15 cellular contexts compared by ENCODE assay signal in genomic region chr2:125596612-125597011, GRCh38.
DNase-seq lines count a peak whose midpoint lies in the region; ATAC-seq and TF ChIP-seq lines count a peak whose summit lies in the region.
"Had no signal": no experiment of that assay in that cellular context is flagged by ENCODE, and none has a peak within 500 bp of the region (broad histone marks: within the 10 kb centered on the region; RNA-seq: fewer than 3 reads in every experiment).

No MANE protein-coding gene starts in this region.

- H3K27me3 ChIP-seq in KMS-11 (ENCODE audit: insufficient read depth, low read depth) (no peaks in the 10 kb centered on the region), neural progenitor cell (no peaks in the 10 kb centered on the region), esophagus squamous epithelium (no peaks in the 10 kb centered on the region)

- no peak overlapping the region for H3K4me3 Mint-ChIP-seq in neural progenitor cell
- H3K4me3 Mint-ChIP-seq: CD4-positive, CD25-positive, alpha-beta regulatory T cell; CD8-positive, alpha-beta T cell; HFFc6 had no signal

- H4K20me1 ChIP-seq in KMS-11 (ENCODE audit: insufficient read depth) (no peaks in the 10 kb centered on the region), neural progenitor cell (ENCODE audit: low read depth) (no peaks in the 10 kb centered on the region)

- H3K36me3 ChIP-seq in KMS-11 (ENCODE audit: insufficient read depth) (no peaks in the 10 kb centered on the region), neural progenitor cell (no peaks in the 10 kb centered on the region), esophagus squamous epithelium (no peaks in the 10 kb centered on the region)
- H3K36me3 ChIP-seq: HAP-1 had no signal

- no peaks in the 10 kb centered on the region for H3K27me3 Mint-ChIP-seq in neural progenitor cell (ENCODE audit: insufficient read depth, low read depth)
- H3K27me3 Mint-ChIP-seq: CD4-positive, CD25-positive, alpha-beta regulatory T cell had no signal

- WGBS in esophagus squamous epithelium, 2 donors, result 21 to 40% methylated on average over 3 of the region's 3 CpGs

- H3K9me3 ChIP-seq in neural progenitor cell (ENCODE audit: low read depth) (no peaks in the 10 kb centered on the region), esophagus squamous epithelium (no peaks in the 10 kb centered on the region)
- H3K9me3 ChIP-seq: Caco-2, HAP-1 had no signal

- H2AFZ ChIP-seq in KMS-11 (ENCODE audit: low read depth) (peak overlapping the region; percentile 10; the same call in 1 of the 2 replicates), neural progenitor cell (replicated peaks) (peak overlapping the region; percentile 56)

- no peaks in the 10 kb centered on the region for H3K36me3 Mint-ChIP-seq in neural progenitor cell
- H3K36me3 Mint-ChIP-seq: CD4-positive, CD25-positive, alpha-beta regulatory T cell; CD8-positive, alpha-beta T cell had no signal

- ATAC-seq in GM18517 (IDR thresholded peaks at IDR 0.05; ENCODE audit: unreplicated experiment), result no peak
- ATAC-seq: CD8-positive, alpha-beta T cell had no signal

- H3K4me3 ChIP-seq in KMS-11 (IDR thresholded peaks at IDR 0.05; ENCODE audit: insufficient read depth, low read depth, low read length), result no peak overlapping the region
- no peak overlapping the region for H3K4me3 ChIP-seq in neural progenitor cell
- H3K4me3 ChIP-seq in esophagus squamous epithelium, result no peak overlapping the region
- H3K4me3 ChIP-seq: HAP-1 had no signal

- intact Hi-C loops in esophagus squamous epithelium (cut with DNase I), result no loop called here

- DNase-seq in SK-N-DZ (ENCODE audit: low spot score) (peak; percentile 18), neural progenitor cell (ENCODE audit: low spot score) (no peak), NCI-H2029 (lab: John Stamatoyannopoulos, UW) (no peak), esophagus squamous epithelium (lab: John Stamatoyannopoulos, UW) (no peak)
- DNase-seq: Caco-2; CD4-positive, CD25-positive, alpha-beta regulatory T cell; CD8-positive, alpha-beta T cell; DMS153; DND-41; GOT3; HFFc6 had no signal

- H3K27ac ChIP-seq in KMS-11 (peak overlapping the region; percentile 50), neural progenitor cell (no peak overlapping the region), esophagus squamous epithelium (no peak overlapping the region)
- H3K27ac ChIP-seq: C4-2B had no signal

- H3K4me2 ChIP-seq in KMS-11, result peak overlapping the region; percentile 49
- H3K4me2 ChIP-seq in neural progenitor cell, result no peak overlapping the region

- H3K9ac ChIP-seq in KMS-11 (no peak overlapping the region; the same call in 1 of the 2 replicates), neural progenitor cell (no peak overlapping the region)

- peaks cover 22% of the 10 kb centered on the region for H3K4me1 ChIP-seq in KMS-11 (ENCODE audit: low read depth, poor library complexity, severe bottlenecking)
- no peaks in the 10 kb centered on the region for H3K4me1 ChIP-seq in neural progenitor cell
- no peaks in the 10 kb centered on the region for H3K4me1 ChIP-seq in esophagus squamous epithelium
- H3K4me1 ChIP-seq: Caco-2, HAP-1 had no signal

- TF ChIP-seq CTCF in KMS-11 (conservative IDR thresholded peaks at IDR 0.05; ENCODE audit: low read depth, low read length) (no peak), neural progenitor cell (IDR thresholded peaks at IDR 0.05) (no peak), esophagus squamous epithelium (IDR thresholded peaks at IDR 0.05) (no peak)

- H3K79me2 ChIP-seq in KMS-11 (ENCODE audit: insufficient read depth, low read depth) (no peaks in the 10 kb centered on the region), neural progenitor cell (ENCODE audit: low read depth) (no peaks in the 10 kb centered on the region)

- no peaks in the 10 kb centered on the region for H3K9me3 Mint-ChIP-seq in neural progenitor cell

- no peak for TF ChIP-seq POLR2A in esophagus squamous epithelium (IDR thresholded peaks at IDR 0.05)

- H3K4me1 Mint-ChIP-seq in neural progenitor cell, result peaks cover 3% of the 10 kb centered on the region
- H3K4me1 Mint-ChIP-seq: CD4-positive, CD25-positive, alpha-beta regulatory T cell had no signal

- no peak overlapping the region for H3K27ac Mint-ChIP-seq in neural progenitor cell
- H3K27ac Mint-ChIP-seq: CD4-positive, CD25-positive, alpha-beta regulatory T cell; CD8-positive, alpha-beta T cell; HFFc6 had no signal

- H3F3A ChIP-seq in neural progenitor cell (ENCODE audit: low read depth), result no peaks in the 10 kb centered on the region
